In genomic region chr16:1350691-1351090, GRCh38 we compare ENCODE assay signal across 8 cellular contexts. TPM values are rescaled to one million over a fixed set of nuclear protein-coding genes. Genes with fewer than 3 reads are reported as not detected.
DNase-seq lines count a peak whose midpoint lies in the region; ATAC-seq and TF ChIP-seq lines count a peak whose summit lies in the region.

No MANE protein-coding gene starts in this region.

- in situ Hi-C loops in astrocyte of the cerebellum (cut with HindIII; ENCODE audit: low sequenced_read_pairs) (no loop called here), transverse colon (cut with MboI; ENCODE audit: low pct_ligation_motif_present in 1 of 4, low pct_unique_long_range_greater_than_20kb in 1 of 4, low sequenced_read_pairs in 3 of 4) (no loop called here)

- H3K27ac ChIP-seq in lung (ENCODE audit: low read depth in 1 of 2, low read length in 1 of 2) (peak overlapping the region in 1 of 2 donors; percentile 87), transverse colon (no peak overlapping the region)

- H3K36me3 Mint-ChIP-seq in activated naive CD4-positive, alpha-beta T cell treated with anti-CD3 and anti-CD28 coated beads, Interleukin-2, amount 10 ng/mL, durations not matched to agents 7 days and 5 days = peaks cover 4% of the 10 kb centered on the region

- no peaks in the 10 kb centered on the region for H3K27me3 Mint-ChIP-seq in activated naive CD4-positive, alpha-beta T cell treated with anti-CD3 and anti-CD28 coated beads, Interleukin-2, amount 10 ng/mL, durations not matched to agents 7 days and 5 days

- no peak for DNase-seq in activated naive CD4-positive, alpha-beta T cell treated with anti-CD3 and anti-CD28 coated beads, Interleukin-2, amount 10 ng/mL, durations not matched to agents 7 days and 5 days
- no peak for DNase-seq in activated naive CD4-positive, alpha-beta T cell treated with Interleukin-2 at 50 U/mL for 16 hours
- DNase-seq in astrocyte of the cerebellum (ENCODE audit: low read depth) = no peak
- DNase-seq in lung (ENCODE audit: low spot score) = no peak
- no peak for DNase-seq in transverse colon
- DNase-seq in stimulated activated CD4-positive, alpha-beta T cell treated with anti-CD3 and anti-CD28 coated beads, Interleukin-12 subunit alpha, Interleukin-12 subunit beta, amount 100 ng/mL, for 4 hours = no peak
- DNase-seq in A172 (ENCODE audit: low spot score) = no peak
- DNase-seq in left ventricle myocardium superior = no peak

- H3K4me3 ChIP-seq in astrocyte of the cerebellum (ENCODE audit: low read depth, low read length) (peak overlapping the region; percentile 94), lung (peak overlapping the region; percentile 95), transverse colon (peak overlapping the region in 3 of 4 donors; percentile 85 to 100 (median 99))

- CTCF ChIA-PET in activated naive CD4-positive, alpha-beta T cell treated with anti-CD3 and anti-CD28 coated beads, Interleukin-2, amount 10 ng/mL, durations not matched to agents 7 days and 5 days (lab: Charles Lee) = no interaction called here

- peaks cover 4 to 9% of the 10 kb centered on the region in 2 donors for H3K4me1 ChIP-seq in lung (ENCODE audit: control insufficient read depth in 2 of 2, insufficient read depth in 2 of 2, low read length in 2 of 2)
- H3K4me1 ChIP-seq in transverse colon = peaks cover 12 to 29% (median 27%) of the 10 kb centered on the region in 4 donors

- peak overlapping the region; percentile 81 for H3K27ac Mint-ChIP-seq in activated naive CD4-positive, alpha-beta T cell treated with anti-CD3 and anti-CD28 coated beads, Interleukin-2, amount 10 ng/mL, durations not matched to agents 7 days and 5 days

- H3K4me3 Mint-ChIP-seq in activated naive CD4-positive, alpha-beta T cell treated with anti-CD3 and anti-CD28 coated beads, Interleukin-2, amount 10 ng/mL, durations not matched to agents 7 days and 5 days = peak overlapping the region; percentile 80

- no peaks in the 10 kb centered on the region for H3K9me3 Mint-ChIP-seq in activated naive CD4-positive, alpha-beta T cell treated with anti-CD3 and anti-CD28 coated beads, Interleukin-2, amount 10 ng/mL, durations not matched to agents 7 days and 5 days

- TF ChIP-seq CTCF in astrocyte of the cerebellum (IDR thresholded peaks at IDR 0.05; ENCODE audit: low read depth, low read length, missing control alignments) = no peak
- no peak for TF ChIP-seq CTCF in lung (IDR thresholded peaks at IDR 0.05; ENCODE audit: control extremely low read depth, extremely low read depth)
- no peak for TF ChIP-seq CTCF in transverse colon (IDR thresholded peaks at IDR 0.05)

- H3K27me3 ChIP-seq in lung (ENCODE audit: control insufficient read depth, insufficient read depth) (no peaks in the 10 kb centered on the region), transverse colon (no peaks in the 10 kb centered on the region)

- intact Hi-C loops in transverse colon (cut with DNase I; ENCODE audit: low total_unique reads) = no loop called here
- intact Hi-C loops in left ventricle myocardium superior (cut with micrococcal nuclease) = no loop called here

- H3K36me3 ChIP-seq in lung (ENCODE audit: control insufficient read depth in 2 of 2, insufficient read depth in 2 of 2, low read length in 2 of 2) (peaks cover 0 to 23% of the 10 kb centered on the region in 2 donors), transverse colon (no peaks in the 10 kb centered on the region)

- no peak for TF ChIP-seq EP300 in transverse colon (IDR thresholded peaks at IDR 0.05; ENCODE audit: low read depth)

- H3K4me1 Mint-ChIP-seq in activated naive CD4-positive, alpha-beta T cell treated with anti-CD3 and anti-CD28 coated beads, Interleukin-2, amount 10 ng/mL, durations not matched to agents 7 days and 5 days = peaks cover 30% of the 10 kb centered on the region

- TF ChIP-seq POLR2A in transverse colon (IDR thresholded peaks at IDR 0.05) = no peak

- 83 to 90% methylated on average over 19 of the region's 19 CpGs for WGBS in lung, 2 donors
- 83% methylated on average over 19 of the region's 19 CpGs; no CpG with 5 or more reads in 1 of the 2 donors for WGBS in transverse colon (ENCODE audit: low coverage in 1 of 2), 2 donors

- no peaks in the 10 kb centered on the region for H3K9me3 ChIP-seq in lung (ENCODE audit: control insufficient read depth in 2 of 2, insufficient read depth in 1 of 2, low read length in 1 of 2)
- H3K9me3 ChIP-seq in transverse colon = no peaks in the 10 kb centered on the region

- ATAC-seq in lung (ENCODE audit: insufficient read depth, low FRiP score) (no peak), left ventricle myocardium superior (no peak)

RNA-seq across cellular contexts. Expression of gene TSR3, which starts 1.0 kb away (rescaled TPM):
- 10 to 100 TPM; 32.5 to 66.4 TPM for total RNA-seq in lung
- polyA plus RNA-seq in lung = 10 to 100 TPM; 54.7 to 58.5 TPM
- total RNA-seq in transverse colon = 100 to 1,000 TPM in 1 of 4 donors, 10 to 100 TPM in 3; 56.4 to 135 (median 75.3) TPM
- total RNA-seq in A172 (2014; rRNA removed; shearing (Covaris generic)) = 179 TPM in 2 replicates
- total RNA-seq in left ventricle myocardium superior = 55.9 TPM

RNA-seq across cellular contexts. Expression of gene GNPTG, which starts 1.0 kb away (rescaled TPM):
- total RNA-seq in lung (10 to 100 TPM; 34.8 to 80.1 TPM), transverse colon (100 to 1,000 TPM in 1 of 4 donors, 10 to 100 TPM in 3; 53.8 to 130 (median 79.1) TPM), left ventricle myocardium superior (37.6 TPM)
- 10 to 100 TPM; 75.5 to 92.7 TPM for polyA plus RNA-seq in lung
- 45.8 and 61.0 TPM in 2 replicates for total RNA-seq in A172 (2014; rRNA removed; shearing (Covaris generic))

RNA-seq across cellular contexts. Expression of gene BAIAP3, which starts 17.2 kb away (rescaled TPM):
- 10 to 100 TPM; 15.9 to 46.6 TPM for total RNA-seq in lung
- 1 to 10 TPM; 4.5 to 7.9 TPM for polyA plus RNA-seq in lung
- total RNA-seq in transverse colon = 100 to 1,000 TPM in 1 of 4 donors, 10 to 100 TPM in 1, 1 to 10 TPM in 2; 7.3 to 190 (median 11.4) TPM
- total RNA-seq in A172 (2014; rRNA removed; shearing (Covaris generic)) = 2.4 and 10.3 TPM in 2 replicates
- 5.2 TPM for total RNA-seq in left ventricle myocardium superior

RNA-seq across cellular contexts. Expression of gene UBE2I, which starts 41.3 kb away (rescaled TPM):
- 10 to 100 TPM; 91.2 to 96.8 TPM for total RNA-seq in lung
- 10 to 100 TPM; 63.9 to 71.7 TPM for polyA plus RNA-seq in lung
- 100 to 1,000 TPM in 1 of 4 donors, 10 to 100 TPM in 3; 55.4 to 110 (median 58.5) TPM for total RNA-seq in transverse colon
- total RNA-seq in A172 (2014; rRNA removed; shearing (Covaris generic)) = 102 and 117 TPM in 2 replicates
- 93.8 TPM for total RNA-seq in left ventricle myocardium superior
